ENCODE assay signal across 1 cellular context in genomic region chr6:32969685-32970412, GRCh38.
A peak's percentile ranks its signal among the peaks of the same experiment; 100 is the strongest.
TF ChIP-seq lines count a peak whose summit lies in the region.

No MANE protein-coding gene starts in this region.

TF ChIP-seq in HepG2, 621 proteins besides CTCF, POLR2A, EP300 and RAD21 (continued from another document and continues in another):
- TF ChIP-seq PLSCR1 (CRISPR knock-in tag; IDR thresholded peaks at IDR 0.05; ENCODE audit: borderline replicate concordance) = no peak
- TF ChIP-seq ZC3H4 (CRISPR knock-in tag; IDR thresholded peaks at IDR 0.05; ENCODE audit: borderline replicate concordance) = peak; percentile 67
- TF ChIP-seq REXO4 (CRISPR knock-in tag; IDR thresholded peaks at IDR 0.05; ENCODE audit: borderline replicate concordance) = no peak
- peak; percentile 79 for TF ChIP-seq PRDM4 (CRISPR knock-in tag; IDR thresholded peaks at IDR 0.05; ENCODE audit: borderline replicate concordance)
- 0 out of 2 replicates have a peak, but pooled peaks have one; percentile 8 for TF ChIP-seq ZNF576 (CRISPR knock-in tag; IDR thresholded peaks at IDR 0.05)
- no peak; the same call in none of the 2 replicates for TF ChIP-seq NCOA2 (CRISPR knock-in tag; IDR thresholded peaks at IDR 0.05)
- no peak for TF ChIP-seq ZNF329 (CRISPR knock-in tag; IDR thresholded peaks at IDR 0.05; ENCODE audit: low read depth)
- TF ChIP-seq SETDB1 (CRISPR knock-in tag; IDR thresholded peaks at IDR 0.05; ENCODE audit: borderline replicate concordance) = no peak
- 0 out of 2 replicates have a peak, but pooled peaks have one; percentile 16 for TF ChIP-seq CHCHD3 (CRISPR knock-in tag; IDR thresholded peaks at IDR 0.05)
- no peak for TF ChIP-seq ADNP (CRISPR knock-in tag; IDR thresholded peaks at IDR 0.05)
- TF ChIP-seq ZSCAN31 (CRISPR knock-in tag; IDR thresholded peaks at IDR 0.05; ENCODE audit: low read depth) = 0 out of 2 replicates have a peak, but pooled peaks have one; percentile 12
- peak; percentile 19; the same call in 1 of the 2 replicates for TF ChIP-seq SNAPC2 (CRISPR knock-in tag; IDR thresholded peaks at IDR 0.05)
- peak; percentile 85; the same call in 1 of the 2 replicates for TF ChIP-seq ZNF605 (CRISPR knock-in tag; IDR thresholded peaks at IDR 0.05)
- peak; percentile 80 for TF ChIP-seq MAFG (CRISPR knock-in tag; IDR thresholded peaks at IDR 0.05)
- TF ChIP-seq POGK (CRISPR knock-in tag; conservative IDR thresholded peaks at IDR 0.05) = peak; percentile 64
- no peak for TF ChIP-seq TRIM24 (CRISPR knock-in tag; IDR thresholded peaks at IDR 0.05)
- TF ChIP-seq ZNF772 (CRISPR knock-in tag; IDR thresholded peaks at IDR 0.05) = 0 out of 2 replicates have a peak, but pooled peaks have one; percentile 1
- no peak for TF ChIP-seq ZNF124 (CRISPR knock-in tag; IDR thresholded peaks at IDR 0.05)
- no peak for TF ChIP-seq HNF1A (IDR thresholded peaks at IDR 0.05; ENCODE audit: low read depth)
- peak; percentile 14; the same call in 1 of the 2 replicates for TF ChIP-seq HNF1A (CRISPR knock-in tag; IDR thresholded peaks at IDR 0.05; ENCODE audit: borderline replicate concordance)
- TF ChIP-seq ZNF567 (CRISPR knock-in tag; IDR thresholded peaks at IDR 0.05; ENCODE audit: borderline replicate concordance) = 0 out of 2 replicates have a peak, but pooled peaks have one; percentile 2
- no peak for TF ChIP-seq NPAS2 (CRISPR knock-in tag; IDR thresholded peaks at IDR 0.05; ENCODE audit: borderline replicate concordance)
- peak; percentile 38 for TF ChIP-seq XRCC5 (optimal IDR thresholded peaks at IDR 0.05; ENCODE audit: low read length)
- no peak; the same call in none of the 2 replicates for TF ChIP-seq GATAD2A (CRISPR knock-in tag; IDR thresholded peaks at IDR 0.05)
- TF ChIP-seq ZNF30 (CRISPR knock-in tag; IDR thresholded peaks at IDR 0.05) = no peak
- no peak; the same call in none of the 2 replicates for TF ChIP-seq GZF1 (CRISPR knock-in tag; IDR thresholded peaks at IDR 0.05)
- TF ChIP-seq SSRP1 (CRISPR knock-in tag; IDR thresholded peaks at IDR 0.05) = peak; percentile 30; the same call in 1 of the 2 replicates
- peak; percentile 9; the same call in 1 of the 2 replicates for TF ChIP-seq TBX2 (CRISPR knock-in tag; IDR thresholded peaks at IDR 0.05; ENCODE audit: borderline replicate concordance)
- TF ChIP-seq ZFYVE20 (CRISPR knock-in tag; IDR thresholded peaks at IDR 0.05; ENCODE audit: borderline replicate concordance, low read depth) = 0 out of 2 replicates have a peak, but pooled peaks have one; percentile 54
- TF ChIP-seq ZNF678 (CRISPR knock-in tag; IDR thresholded peaks at IDR 0.05) = no peak; the same call in none of the 2 replicates
- no peak for TF ChIP-seq KDM3A (CRISPR knock-in tag; IDR thresholded peaks at IDR 0.05; ENCODE audit: low read depth)
- no peak; the same call in 1 of the 2 replicates for TF ChIP-seq ZNF333 (CRISPR knock-in tag; IDR thresholded peaks at IDR 0.05; ENCODE audit: borderline replicate concordance)
- TF ChIP-seq TEF (CRISPR knock-in tag; IDR thresholded peaks at IDR 0.05) = peak; percentile 53; the same call in 1 of the 2 replicates
- TF ChIP-seq RFXAP (CRISPR knock-in tag; IDR thresholded peaks at IDR 0.05; ENCODE audit: borderline replicate concordance) = no peak
- 0 out of 2 replicates have a peak, but pooled peaks have one; percentile 43 for TF ChIP-seq ETV5 (CRISPR knock-in tag; IDR thresholded peaks at IDR 0.05; ENCODE audit: borderline replicate concordance)
- TF ChIP-seq MXD3 (CRISPR knock-in tag; IDR thresholded peaks at IDR 0.05) = peak; percentile 32
- TF ChIP-seq ZNF646 (CRISPR knock-in tag; IDR thresholded peaks at IDR 0.05) = no peak
- peak; percentile 54 for TF ChIP-seq ZNF781 (CRISPR knock-in tag; IDR thresholded peaks at IDR 0.05; ENCODE audit: borderline replicate concordance, not compliant biosample characterization)
- TF ChIP-seq PCBP1 (IDR thresholded peaks at IDR 0.05; ENCODE audit: borderline replicate concordance, low read depth, low read length) = peak; percentile 84; the same call in 1 of the 2 replicates
- peak; percentile 72 for TF ChIP-seq MED8 (CRISPR knock-in tag; IDR thresholded peaks at IDR 0.05; ENCODE audit: insufficient replicate concordance)
- TF ChIP-seq ZNF709 (CRISPR knock-in tag; IDR thresholded peaks at IDR 0.05) = no peak; the same call in none of the 2 replicates
- TF ChIP-seq ZSCAN9 (CRISPR knock-in tag; IDR thresholded peaks at IDR 0.05; ENCODE audit: borderline replicate concordance) = 0 out of 2 replicates have a peak, but pooled peaks have one; percentile 42
- TF ChIP-seq AHR (CRISPR knock-in tag; IDR thresholded peaks at IDR 0.05) = peak; percentile 73; the same call in 1 of the 2 replicates
- peak; percentile 80 for TF ChIP-seq IKZF4 (CRISPR knock-in tag; IDR thresholded peaks at IDR 0.05; ENCODE audit: borderline replicate concordance, low read depth, not compliant biosample characterization)
- no peak; the same call in none of the 2 replicates for TF ChIP-seq E2F1 (CRISPR knock-in tag; IDR thresholded peaks at IDR 0.05)
